Comparison of ENCODE assay signal across 24 cellular contexts in the genomic region with DNA sequence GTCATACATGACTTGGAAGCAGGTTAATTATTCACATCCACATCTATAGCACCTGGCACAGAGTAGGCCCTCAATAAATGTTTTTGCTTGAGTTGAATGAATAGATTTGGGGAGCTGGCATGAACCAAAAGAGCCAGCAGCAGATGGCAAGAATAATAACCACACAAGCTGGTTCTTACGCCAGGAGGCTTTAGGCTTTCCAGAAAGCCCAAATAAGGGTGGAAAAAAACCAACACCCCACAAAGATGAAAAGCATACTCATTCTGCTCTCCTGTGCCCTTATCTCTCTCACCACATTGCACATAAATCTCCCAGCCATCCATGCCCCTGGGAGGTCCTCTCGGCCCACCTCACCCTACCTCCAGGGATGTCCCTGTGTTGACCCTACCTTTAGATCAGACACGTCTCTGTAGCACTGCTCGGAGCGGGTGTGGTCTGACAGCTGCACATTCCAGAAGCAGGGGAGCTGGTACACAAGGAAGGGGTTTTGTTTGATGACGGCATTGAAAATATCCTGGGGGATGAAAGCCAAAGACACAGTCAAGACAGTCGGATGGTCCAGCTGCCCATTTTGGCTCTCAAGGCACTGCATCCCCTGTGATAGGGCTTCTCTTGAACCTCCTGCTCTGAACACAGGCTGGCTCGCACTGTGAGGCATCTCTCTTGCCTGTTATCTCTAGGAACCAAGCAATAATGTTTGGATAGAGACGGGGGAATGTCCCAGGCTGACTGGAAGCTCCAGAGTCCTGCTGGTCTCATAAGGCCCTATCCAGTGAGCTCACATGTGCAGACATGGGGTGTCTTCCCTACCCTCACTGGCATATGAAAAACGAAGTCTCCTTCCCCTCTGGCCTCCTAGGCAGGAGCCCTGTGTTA.
DNase-seq lines count a peak whose midpoint lies in the region; ATAC-seq, FAIRE-seq and TF ChIP-seq lines count a peak whose summit lies in the region.
"Had no signal": no experiment of that assay in that cellular context is flagged by ENCODE, and none has a peak within 500 bp of the region (broad histone marks: within the 10 kb centered on the region; RNA-seq: fewer than 3 reads in every experiment).

No MANE protein-coding gene starts in this region.

- H3K36me3 Mint-ChIP-seq in brain (peaks cover 66% of the 10 kb centered on the region), memory B cell (peaks cover 24% of the 10 kb centered on the region)

- no peaks in the 10 kb centered on the region for H3K4me1 ChIP-seq in right atrium auricular region
- H3K4me1 ChIP-seq: heart right ventricle, psoas muscle had no signal

- H3K9me3 Mint-ChIP-seq in brain (peaks cover 8 to 23% (median 21%) of the 10 kb centered on the region in 5 experiments), memory B cell (peaks cover 11% of the 10 kb centered on the region)
- peaks cover 20% of the 10 kb centered on the region in 2 donors for H3K9me3 Mint-ChIP-seq in stimulated activated naive CD8-positive, alpha-beta T cell treated with anti-CD3 and anti-CD28 coated beads, Interleukin-15, amount 100 ng/mL, for 72 hours

- FAIRE-seq in GM12892 (lab: Jason Lieb, UNC) = peak; percentile 42

- no peak for TF ChIP-seq POLR2A in GM12892 (IDR thresholded peaks at IDR 0.05; ENCODE audit: low read depth, low read length)

- H3K27me3 Mint-ChIP-seq in brain = peaks cover 3% of the 10 kb centered on the region
- H3K27me3 Mint-ChIP-seq in memory B cell = peaks cover 2% of the 10 kb centered on the region
- H3K27me3 Mint-ChIP-seq in stimulated activated naive CD8-positive, alpha-beta T cell treated with anti-CD3 and anti-CD28 coated beads, Interleukin-15, amount 100 ng/mL, for 72 hours = no peaks in the 10 kb centered on the region
- H3K27me3 Mint-ChIP-seq: activated naive CD8-positive, alpha-beta T cell treated with anti-CD3 and anti-CD28 coated beads, Interleukin-2, amount 50 U/mL, for 24 hours; activated T-cell treated with anti-CD3 and anti-CD28 coated beads, Interleukin-2, amount 50 U/mL, for 24 hours had no signal

- no peaks in the 10 kb centered on the region for H3K4me1 Mint-ChIP-seq in brain
- no peaks in the 10 kb centered on the region for H3K4me1 Mint-ChIP-seq in memory B cell
- H3K4me1 Mint-ChIP-seq in stimulated activated naive CD8-positive, alpha-beta T cell treated with anti-CD3 and anti-CD28 coated beads, Interleukin-15, amount 100 ng/mL, for 72 hours = no peaks in the 10 kb centered on the region
- H3K4me1 Mint-ChIP-seq: activated naive CD8-positive, alpha-beta T cell treated with anti-CD3 and anti-CD28 coated beads, Interleukin-2, amount 50 U/mL, for 24 hours; naive B cell had no signal

- no peak for DNase-seq in GM12892 (ENCODE audit: insufficient read length)
- DNase-seq in memory B cell (ENCODE audit: low spot score in 2 of 2) = no peak
- DNase-seq in H7 = no peak
- DNase-seq in right atrium auricular region (ENCODE audit: low spot score) = no peak
- DNase-seq in stimulated activated naive CD8-positive, alpha-beta T cell treated with anti-CD3 and anti-CD28 coated beads, Interleukin-15, amount 100 ng/mL, for 72 hours = no peak
- DNase-seq: activated CD4-positive, alpha-beta T cell treated with anti-CD3 and anti-CD28 coated beads for 4 hours; activated naive CD8-positive, alpha-beta T cell treated with anti-CD3 and anti-CD28 coated beads, Interleukin-2, amount 50 U/mL, for 24 hours; activated T-cell treated with anti-CD3 and anti-CD28 coated beads, Interleukin-2, amount 50 U/mL, for 24 hours; COR-L47; cortex of kidney; DND-41; heart right ventricle; naive B cell; NCI-H1694; NCI-H524; psoas muscle; Right ventricle myocardium superior had no signal

- H3K4me3 ChIP-seq in H7 (ENCODE audit: insufficient read depth, low read depth, low read length) (no peak overlapping the region), right atrium auricular region (no peak overlapping the region)
- H3K4me3 ChIP-seq: body of pancreas, heart right ventricle, psoas muscle had no signal

- H3K27me3 ChIP-seq in H7 (ENCODE audit: control insufficient read depth, insufficient read depth, low read length) = no peaks in the 10 kb centered on the region
- no peaks in the 10 kb centered on the region for H3K27me3 ChIP-seq in right atrium auricular region
- H3K27me3 ChIP-seq: body of pancreas, foreskin keratinocyte, heart right ventricle had no signal

- H3K27ac ChIP-seq in temporal lobe (ENCODE audit: low read depth, low read length) = peak overlapping the region; percentile 66
- H3K27ac ChIP-seq in right atrium auricular region = no peak overlapping the region
- H3K27ac ChIP-seq: foreskin keratinocyte, heart right ventricle, HL-60, psoas muscle, VCaP had no signal

- H3K27ac Mint-ChIP-seq in brain (peak overlapping the region in 3 of 5 experiments; percentile 48 to 57 (median 53)), memory B cell (peak overlapping the region; percentile 3)
- H3K27ac Mint-ChIP-seq in stimulated activated naive CD8-positive, alpha-beta T cell treated with anti-CD3 and anti-CD28 coated beads, Interleukin-15, amount 100 ng/mL, for 72 hours = peak overlapping the region in 1 of 2 donors; percentile 20
- H3K27ac Mint-ChIP-seq: activated naive CD8-positive, alpha-beta T cell treated with anti-CD3 and anti-CD28 coated beads, Interleukin-2, amount 50 U/mL, for 24 hours; activated T-cell treated with anti-CD3 and anti-CD28 coated beads, Interleukin-2, amount 50 U/mL, for 24 hours; HFFc6 had no signal

- H3K9me3 ChIP-seq in right atrium auricular region = peaks cover 0 to 13% of the 10 kb centered on the region in 2 donors
- H3K9me3 ChIP-seq: body of pancreas had no signal

- H3K36me3 ChIP-seq in H7 (replicated peaks; ENCODE audit: control insufficient read depth, insufficient read depth, low read length) = no peaks in the 10 kb centered on the region; the same call in none of the 2 replicates
- peaks cover 29% of the 10 kb centered on the region for H3K36me3 ChIP-seq in right atrium auricular region

- no peak for ATAC-seq in memory B cell (ENCODE audit: low read depth)
- ATAC-seq in stimulated activated naive CD8-positive, alpha-beta T cell treated with anti-CD3 and anti-CD28 coated beads, Interleukin-15, amount 100 ng/mL, for 72 hours = no peak
- ATAC-seq: activated naive CD8-positive, alpha-beta T cell treated with anti-CD3 and anti-CD28 coated beads, Interleukin-2, amount 50 U/mL, for 24 hours; body of pancreas; heart right ventricle; psoas muscle had no signal

- TF ChIP-seq CTCF in brain (conservative IDR thresholded peaks at IDR 0.05) (no peak), right atrium auricular region (IDR thresholded peaks at IDR 0.05) (no peak)

- H3K4me3 Mint-ChIP-seq in brain (no peak overlapping the region), memory B cell (no peak overlapping the region)
- H3K4me3 Mint-ChIP-seq in stimulated activated naive CD8-positive, alpha-beta T cell treated with anti-CD3 and anti-CD28 coated beads, Interleukin-15, amount 100 ng/mL, for 72 hours = no peak overlapping the region
- H3K4me3 Mint-ChIP-seq: activated naive CD8-positive, alpha-beta T cell treated with anti-CD3 and anti-CD28 coated beads, Interleukin-2, amount 50 U/mL, for 24 hours; activated T-cell treated with anti-CD3 and anti-CD28 coated beads, Interleukin-2, amount 50 U/mL, for 24 hours; HFFc6 had no signal
